23 cellular contexts compared by ENCODE assay signal in the genomic region with DNA sequence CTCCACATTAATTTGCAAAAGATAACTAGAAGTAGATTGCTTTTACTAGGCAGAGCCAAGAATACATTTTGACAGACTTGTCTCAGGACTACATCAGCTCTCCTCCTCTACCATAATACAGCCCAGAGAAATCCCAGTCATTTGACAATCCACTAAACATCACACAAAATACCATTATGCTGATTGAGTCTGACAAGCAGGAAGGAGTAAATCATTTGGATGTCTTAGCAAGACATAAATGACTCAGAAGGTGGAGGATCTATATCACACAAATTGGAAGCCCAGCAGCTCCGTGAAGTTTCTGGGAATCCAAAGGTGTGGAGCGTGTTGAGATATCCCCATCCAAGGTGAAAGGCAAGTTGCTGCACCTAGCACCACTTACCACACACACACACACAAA.
"Had no signal": no experiment of that assay in that cellular context is flagged by ENCODE, and none has a peak within 500 bp of the region (broad histone marks: within the 10 kb centered on the region; RNA-seq: fewer than 3 reads in every experiment).

No MANE protein-coding gene starts in this region.

- DNase-seq: activated CD4-positive, alpha-beta memory T cell treated with anti-CD3 and anti-CD28 coated beads, Interleukin-2, amount 10 ng/mL, durations not matched to agents 7 days and 5 days; activated CD4-positive, alpha-beta T cell treated with anti-CD3 and anti-CD28 coated beads for 48 hours; activated CD4-positive, CD25-positive, alpha-beta regulatory T cell; activated CD8-positive, alpha-beta memory T cell treated with anti-CD3 and anti-CD28 coated beads, Interleukin-2, amount 10 ng/mL, durations not matched to agents 7 days and 5 days; activated naive CD4-positive, alpha-beta T cell; activated naive CD8-positive, alpha-beta T cell treated with anti-CD3 and anti-CD28 coated beads, Interleukin-2, amount 10 ng/mL, durations not matched to agents 7 days and 5 days; caudate nucleus; dorsolateral prefrontal cortex; foreskin melanocyte; glutamatergic neuron; hippocampal formation; kidney; occipital lobe; posterior cingulate gyrus; sigmoid colon; spleen; stimulated activated CD4-positive, alpha-beta T cell treated with anti-CD3 and anti-CD28 coated beads, Interleukin-4, amount 100 ng/mL, for 4 hours; T-helper 9 cell; testis; upper lobe of left lung had no signal

- ATAC-seq: activated CD8-positive, alpha-beta memory T cell treated with anti-CD3 and anti-CD28 coated beads, Interleukin-2, amount 10 ng/mL, durations not matched to agents 7 days and 5 days; left lobe of liver; stimulated activated memory B cell treated with anti-CD40 and anti-IgM and Interleukin-4, amounts not matched to agents 10 μg/mL and 1 μg/mL and 100 μg/mL, for 72 hours had no signal

- H3K36me3 ChIP-seq: sigmoid colon, spleen, upper lobe of left lung had no signal

- H3K4me3 ChIP-seq: dorsolateral prefrontal cortex, lung, sigmoid colon, spleen, testis, upper lobe of left lung had no signal

- H3K9me3 ChIP-seq: sigmoid colon, spleen, testis, upper lobe of left lung had no signal

- H3K4me1 ChIP-seq: sigmoid colon, spleen, testis, upper lobe of left lung had no signal

- H3K27me3 ChIP-seq: dorsolateral prefrontal cortex, testis, upper lobe of left lung had no signal

- H3K27ac ChIP-seq: dorsolateral prefrontal cortex, sigmoid colon, spleen, testis, upper lobe of left lung had no signal
